Comparison of ENCODE assay signal across 8 cellular contexts in genomic region chr7:36670585-36671431, GRCh38. TPM values are rescaled to one million over a fixed set of nuclear protein-coding genes. Genes with fewer than 3 reads are reported as not detected.
DNase-seq lines count a peak whose midpoint lies in the region; ATAC-seq and TF ChIP-seq lines count a peak whose summit lies in the region.

No MANE protein-coding gene starts in this region.

- no peak overlapping the region for H3K27ac ChIP-seq in caudate nucleus (ENCODE audit: low read depth, low read length)

- peak; percentile 85 for TF ChIP-seq CTCF in GM10266 (IDR thresholded peaks at IDR 0.05; ENCODE audit: control insufficient read depth, insufficient read depth, low read depth, missing control alignments)

- DNase-seq in GM10266 (ENCODE audit: extremely low spot score): peak; percentile 58
- DNase-seq in NCI-H2196 (lab: John Stamatoyannopoulos, UW; ENCODE audit: unreplicated experiment): peak; percentile 67
- DNase-seq in activated CD4-positive, CD25-positive, alpha-beta regulatory T cell treated with anti-CD3 and anti-CD28 coated beads, Interleukin-2, amount 50 U/mL, for 16 hours (ENCODE audit: low read depth, low spot score): peak; percentile 42
- peak in 46 of 61 donors; percentile 2 to 72 (median 28) for DNase-seq in caudate nucleus (lab: John Stamatoyannopoulos, UW)
- peak; percentile 52 to 63 for DNase-seq in left colon
- DNase-seq in stimulated activated CD4-positive, alpha-beta T cell treated with anti-CD3 and anti-CD28 coated beads, TNF-alpha, amount 100 ng/mL, for 1 hour (ENCODE audit: low read depth in 3 of 3, low spot score in 1 of 3): peak; percentile 31 to 54 (median 39)

- ATAC-seq in HG02852 (IDR thresholded peaks at IDR 0.05; ENCODE audit: unreplicated experiment) (peak; percentile 71), left colon (peak; percentile 83), GM21619 (IDR thresholded peaks at IDR 0.05; ENCODE audit: unreplicated experiment) (no peak)

- intact Hi-C loops in left colon (cut with DNase I, micrococcal nuclease): no loop called here

RNA-seq across cellular contexts. Expression of gene AOAH, which starts 53.5 kb away (rescaled TPM):
- total RNA-seq in left colon: 10 to 100 TPM; 31.6 to 32.0 TPM
